In genomic region chr6:169850154-169850553, GRCh38 we compare ENCODE assay signal across 16 cellular contexts.
A peak's percentile ranks its signal among the peaks of the same experiment; 100 is the strongest.
DNase-seq lines count a peak whose midpoint lies in the region; ATAC-seq and TF ChIP-seq lines count a peak whose summit lies in the region.
"Had no signal": no experiment of that assay in that cellular context is flagged by ENCODE, and none has a peak within 500 bp of the region (broad histone marks: within the 10 kb centered on the region; RNA-seq: fewer than 3 reads in every experiment).

No MANE protein-coding gene starts in this region.

- H3K4me1 Mint-ChIP-seq in nephron progenitor cell: peaks cover 55% of the 10 kb centered on the region
- H3K4me1 Mint-ChIP-seq in type B pancreatic cell (ENCODE audit: unreplicated experiment): peaks cover 10% of the 10 kb centered on the region

- H3K27me3 Mint-ChIP-seq in nephron progenitor cell (ENCODE audit: low read depth, poor library complexity) (peaks cover 17% of the 10 kb centered on the region), type B pancreatic cell (peaks cover 6% of the 10 kb centered on the region)

- DNase-seq in 8988T (peak; percentile 4), nephron progenitor cell (no peak), type B pancreatic cell (ENCODE audit: extremely low spot score, unreplicated experiment) (peak; percentile 25), DMS 273 treated with DMSO at 0.1 percent for 48 hours (lab: John Stamatoyannopoulos, UW) (no peak)
- DNase-seq: BE2C; Caco-2; CD8-positive, alpha-beta memory T cell; DMS53; GF-D8; HCEC 1CT; HFFc6; IMR-90 had no signal

- H3K4me3 Mint-ChIP-seq in nephron progenitor cell: no peak overlapping the region
- H3K4me3 Mint-ChIP-seq in type B pancreatic cell: no peak overlapping the region
- H3K4me3 Mint-ChIP-seq: CD8-positive, alpha-beta memory T cell; HFFc6 had no signal

- peaks cover 0 to 11% (median 0%) of the 10 kb centered on the region in 11 experiments; a peak in 2 of 22 replicates for H3K27me3 ChIP-seq in BLaER1 treated with 17β-estradiol and CSF1 and Interleukin-3, amounts not matched to agents 10 nM and 100 nM

- H3K9me3 ChIP-seq in BLaER1 treated with 17β-estradiol and CSF1 and Interleukin-3, amounts not matched to agents 10 nM and 100 nM (replicated peaks in 1 of 11): peaks cover 4 to 10% (median 5%) of the 10 kb centered on the region in 11 experiments; a peak in 15 of 22 replicates
- H3K9me3 ChIP-seq: A549, BE2C, Caco-2 had no signal

- H3K36me3 Mint-ChIP-seq in nephron progenitor cell (ENCODE audit: low read depth): no peaks in the 10 kb centered on the region
- H3K36me3 Mint-ChIP-seq in type B pancreatic cell: no peaks in the 10 kb centered on the region
- H3K36me3 Mint-ChIP-seq: CD8-positive, alpha-beta memory T cell had no signal

- H3K4me3 ChIP-seq in BLaER1 treated with 17β-estradiol and CSF1 and Interleukin-3, amounts not matched to agents 10 nM and 100 nM: no peak overlapping the region
- H3K4me3 ChIP-seq: A549 had no signal

- no peak overlapping the region for H3K9ac ChIP-seq in BLaER1 treated with 17β-estradiol and CSF1 and Interleukin-3, amounts not matched to agents 10 nM and 100 nM

- peak overlapping the region in 9 of 11 experiments; percentile 13 to 95 (median 76); a peak in 13 of 22 replicates for H3K4me2 ChIP-seq in BLaER1 treated with 17β-estradiol and CSF1 and Interleukin-3, amounts not matched to agents 10 nM and 100 nM
- H3K4me2 ChIP-seq: A549 had no signal

- H3K9me3 Mint-ChIP-seq in nephron progenitor cell: no peaks in the 10 kb centered on the region
- H3K9me3 Mint-ChIP-seq in type B pancreatic cell: no peaks in the 10 kb centered on the region
- H3K9me3 Mint-ChIP-seq: CD8-positive, alpha-beta memory T cell had no signal

- no peaks in the 10 kb centered on the region for H4K20me1 ChIP-seq in BLaER1 treated with 17β-estradiol and CSF1 and Interleukin-3, amounts not matched to agents 10 nM and 100 nM

- H3K36me3 ChIP-seq in BLaER1 treated with 17β-estradiol and CSF1 and Interleukin-3, amounts not matched to agents 10 nM and 100 nM: no peaks in the 10 kb centered on the region
- H3K36me3 ChIP-seq: BE2C had no signal

- TF ChIP-seq CTCF in nephron progenitor cell (IDR thresholded peaks at IDR 0.05): no peak
- TF ChIP-seq CTCF in type B pancreatic cell (conservative IDR thresholded peaks at IDR 0.05): no peak

- H3K27ac Mint-ChIP-seq in nephron progenitor cell (peak overlapping the region; percentile 34), type B pancreatic cell (no peak overlapping the region)
- H3K27ac Mint-ChIP-seq: HFFc6 had no signal

- peaks cover 19 to 80% (median 62%) of the 10 kb centered on the region in 10 experiments for H3K4me1 ChIP-seq in BLaER1 treated with 17β-estradiol and CSF1 and Interleukin-3, amounts not matched to agents 10 nM and 100 nM
- H3K4me1 ChIP-seq: A549, BE2C, Caco-2 had no signal

- no peak overlapping the region for H3K27ac ChIP-seq in BLaER1 treated with 17β-estradiol and CSF1 and Interleukin-3, amounts not matched to agents 10 nM and 100 nM
- H3K27ac ChIP-seq: A549 had no signal

- ATAC-seq in HG02678 (IDR thresholded peaks at IDR 0.05; ENCODE audit: unreplicated experiment): no peak
- no peak for ATAC-seq in HG03457 (IDR thresholded peaks at IDR 0.05; ENCODE audit: unreplicated experiment)
- ATAC-seq: A549 had no signal

Comparison
In these comparisons a context has a peak if more than half of its experiments do, and no peak if none do; other contexts are left out.
1. DNase-seq: peak in 8988T (single experiment) and type B pancreatic cell (single experiment); none in nephron progenitor cell (single experiment) and DMS 273 treated with DMSO at 0.1 percent for 48 hours (single experiment).